16 cellular contexts compared by ENCODE assay signal in the genomic region with DNA sequence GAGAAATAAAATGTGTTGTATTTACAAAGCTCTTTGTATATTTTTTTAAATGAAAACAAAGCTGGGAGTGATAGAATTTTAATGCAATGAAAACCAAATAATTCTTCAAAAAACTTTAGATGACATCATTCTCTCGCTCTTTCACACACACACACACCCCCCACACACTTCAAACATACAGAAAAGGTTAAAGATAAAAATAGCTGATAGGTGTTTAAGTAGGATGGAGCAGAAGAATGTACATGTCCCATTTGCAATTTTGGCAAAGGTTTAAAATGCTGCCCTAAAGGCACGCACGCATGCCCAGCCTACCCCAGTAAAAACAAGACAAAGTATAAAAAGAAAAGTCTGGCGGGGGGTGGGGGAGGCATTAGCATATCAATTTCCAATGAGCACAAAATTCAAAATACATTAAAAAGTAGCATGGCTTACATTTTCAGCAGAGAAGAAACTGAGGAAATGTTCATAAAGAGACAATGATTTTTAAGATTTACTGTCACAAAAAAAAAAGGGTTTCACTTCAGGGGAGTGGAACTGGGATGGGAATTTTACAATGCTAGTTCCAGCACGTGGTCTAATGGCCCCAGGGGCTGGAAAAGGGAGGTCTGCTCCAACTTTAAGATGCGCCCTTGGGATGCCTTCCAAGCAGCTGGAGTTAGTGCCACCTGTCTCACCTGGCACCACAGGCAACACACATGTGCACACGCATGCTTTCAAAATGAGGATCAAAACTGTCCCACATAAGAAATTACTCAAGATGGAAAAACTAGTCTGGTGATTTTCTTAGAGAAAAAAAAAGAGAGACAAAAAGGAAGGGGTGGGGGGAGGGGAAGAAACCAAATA.
"Had no signal": no experiment of that assay in that cellular context is flagged by ENCODE, and none has a peak within 500 bp of the region (broad histone marks: within the 10 kb centered on the region; RNA-seq: fewer than 3 reads in every experiment).

No MANE protein-coding gene starts in this region.

- FAIRE-seq: keratinocyte had no signal

- H3K27ac Mint-ChIP-seq: memory B cell, nephron had no signal

- H3K9me3 Mint-ChIP-seq: memory B cell, nephron had no signal

- ATAC-seq: gastrocnemius medialis, heart right ventricle, left lung, psoas muscle had no signal

- DNase-seq: activated CD4-positive, CD25-positive, alpha-beta regulatory T cell treated with anti-CD3 and anti-CD28 coated beads, Interleukin-2, amount 50 U/mL, for 72 hours; activated gamma-delta T cell treated with Interleukin-2 at 50 U/mL for 16 hours; adrenal gland; effector CD4-positive, alpha-beta T cell; gastrocnemius medialis; heart right ventricle; left lung; psoas muscle; stimulated activated CD4-positive, alpha-beta T cell treated with anti-CD3 and anti-CD28 coated beads, Interleukin-15, amount 100 ng/mL, for 24 hours; stimulated activated CD4-positive, alpha-beta T cell treated with anti-CD3 and anti-CD28 coated beads, Interleukin-4, amount 100 ng/mL, for 24 hours had no signal

- H3K27ac ChIP-seq: adrenal gland, coronary artery, gastrocnemius medialis, heart right ventricle, left lung, psoas muscle, tibial nerve, vagina had no signal

- H3K36me3 ChIP-seq: adrenal gland, gastrocnemius medialis, vagina had no signal

- H3K4me1 ChIP-seq: adrenal gland had no signal

- H3K4me3 ChIP-seq: adrenal gland, coronary artery, gastrocnemius medialis, heart right ventricle, left lung, psoas muscle, tibial nerve, vagina had no signal

- H3K27me3 ChIP-seq: adrenal gland, gastrocnemius medialis, heart right ventricle, left lung, tibial nerve, vagina had no signal

- H3K9me3 ChIP-seq: adrenal gland, gastrocnemius medialis, heart right ventricle, left lung, psoas muscle, tibial nerve, vagina had no signal

- H3K4me3 Mint-ChIP-seq: memory B cell, nephron had no signal
